In the genomic region with DNA sequence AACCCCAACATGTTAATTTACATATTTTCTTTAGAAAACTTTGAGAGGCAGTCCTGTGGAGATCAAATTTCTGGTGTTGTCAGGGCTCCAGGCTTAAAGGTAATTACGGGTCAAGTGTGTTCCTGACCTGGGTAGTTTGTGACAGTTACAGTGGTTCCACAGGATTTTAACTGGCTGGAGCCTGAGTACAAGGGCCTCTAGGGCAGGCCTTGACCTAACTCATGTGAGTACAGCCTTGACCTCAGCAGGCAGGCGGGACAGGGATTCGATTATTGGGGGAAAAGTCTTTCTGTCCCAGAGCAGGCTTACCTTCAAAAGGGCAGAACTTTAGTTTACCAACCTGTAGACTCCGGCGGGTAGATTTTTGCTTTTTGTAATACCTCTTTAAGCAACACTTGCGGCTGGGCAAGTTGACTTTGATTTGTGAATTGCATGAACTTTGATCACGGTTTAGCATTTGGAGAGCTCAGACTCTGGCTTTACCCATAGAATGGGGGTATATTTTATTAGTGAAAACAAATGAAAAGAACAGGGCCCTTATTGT, we compare ENCODE assay signal across 1 cellular context.
TF ChIP-seq lines count a peak whose summit lies in the region.

No MANE protein-coding gene starts in this region.

TF ChIP-seq in GM23338, 12 proteins besides CTCF, POLR2A, EP300 and RAD21 (continued from another document):
- TF ChIP-seq, protein P1, sequence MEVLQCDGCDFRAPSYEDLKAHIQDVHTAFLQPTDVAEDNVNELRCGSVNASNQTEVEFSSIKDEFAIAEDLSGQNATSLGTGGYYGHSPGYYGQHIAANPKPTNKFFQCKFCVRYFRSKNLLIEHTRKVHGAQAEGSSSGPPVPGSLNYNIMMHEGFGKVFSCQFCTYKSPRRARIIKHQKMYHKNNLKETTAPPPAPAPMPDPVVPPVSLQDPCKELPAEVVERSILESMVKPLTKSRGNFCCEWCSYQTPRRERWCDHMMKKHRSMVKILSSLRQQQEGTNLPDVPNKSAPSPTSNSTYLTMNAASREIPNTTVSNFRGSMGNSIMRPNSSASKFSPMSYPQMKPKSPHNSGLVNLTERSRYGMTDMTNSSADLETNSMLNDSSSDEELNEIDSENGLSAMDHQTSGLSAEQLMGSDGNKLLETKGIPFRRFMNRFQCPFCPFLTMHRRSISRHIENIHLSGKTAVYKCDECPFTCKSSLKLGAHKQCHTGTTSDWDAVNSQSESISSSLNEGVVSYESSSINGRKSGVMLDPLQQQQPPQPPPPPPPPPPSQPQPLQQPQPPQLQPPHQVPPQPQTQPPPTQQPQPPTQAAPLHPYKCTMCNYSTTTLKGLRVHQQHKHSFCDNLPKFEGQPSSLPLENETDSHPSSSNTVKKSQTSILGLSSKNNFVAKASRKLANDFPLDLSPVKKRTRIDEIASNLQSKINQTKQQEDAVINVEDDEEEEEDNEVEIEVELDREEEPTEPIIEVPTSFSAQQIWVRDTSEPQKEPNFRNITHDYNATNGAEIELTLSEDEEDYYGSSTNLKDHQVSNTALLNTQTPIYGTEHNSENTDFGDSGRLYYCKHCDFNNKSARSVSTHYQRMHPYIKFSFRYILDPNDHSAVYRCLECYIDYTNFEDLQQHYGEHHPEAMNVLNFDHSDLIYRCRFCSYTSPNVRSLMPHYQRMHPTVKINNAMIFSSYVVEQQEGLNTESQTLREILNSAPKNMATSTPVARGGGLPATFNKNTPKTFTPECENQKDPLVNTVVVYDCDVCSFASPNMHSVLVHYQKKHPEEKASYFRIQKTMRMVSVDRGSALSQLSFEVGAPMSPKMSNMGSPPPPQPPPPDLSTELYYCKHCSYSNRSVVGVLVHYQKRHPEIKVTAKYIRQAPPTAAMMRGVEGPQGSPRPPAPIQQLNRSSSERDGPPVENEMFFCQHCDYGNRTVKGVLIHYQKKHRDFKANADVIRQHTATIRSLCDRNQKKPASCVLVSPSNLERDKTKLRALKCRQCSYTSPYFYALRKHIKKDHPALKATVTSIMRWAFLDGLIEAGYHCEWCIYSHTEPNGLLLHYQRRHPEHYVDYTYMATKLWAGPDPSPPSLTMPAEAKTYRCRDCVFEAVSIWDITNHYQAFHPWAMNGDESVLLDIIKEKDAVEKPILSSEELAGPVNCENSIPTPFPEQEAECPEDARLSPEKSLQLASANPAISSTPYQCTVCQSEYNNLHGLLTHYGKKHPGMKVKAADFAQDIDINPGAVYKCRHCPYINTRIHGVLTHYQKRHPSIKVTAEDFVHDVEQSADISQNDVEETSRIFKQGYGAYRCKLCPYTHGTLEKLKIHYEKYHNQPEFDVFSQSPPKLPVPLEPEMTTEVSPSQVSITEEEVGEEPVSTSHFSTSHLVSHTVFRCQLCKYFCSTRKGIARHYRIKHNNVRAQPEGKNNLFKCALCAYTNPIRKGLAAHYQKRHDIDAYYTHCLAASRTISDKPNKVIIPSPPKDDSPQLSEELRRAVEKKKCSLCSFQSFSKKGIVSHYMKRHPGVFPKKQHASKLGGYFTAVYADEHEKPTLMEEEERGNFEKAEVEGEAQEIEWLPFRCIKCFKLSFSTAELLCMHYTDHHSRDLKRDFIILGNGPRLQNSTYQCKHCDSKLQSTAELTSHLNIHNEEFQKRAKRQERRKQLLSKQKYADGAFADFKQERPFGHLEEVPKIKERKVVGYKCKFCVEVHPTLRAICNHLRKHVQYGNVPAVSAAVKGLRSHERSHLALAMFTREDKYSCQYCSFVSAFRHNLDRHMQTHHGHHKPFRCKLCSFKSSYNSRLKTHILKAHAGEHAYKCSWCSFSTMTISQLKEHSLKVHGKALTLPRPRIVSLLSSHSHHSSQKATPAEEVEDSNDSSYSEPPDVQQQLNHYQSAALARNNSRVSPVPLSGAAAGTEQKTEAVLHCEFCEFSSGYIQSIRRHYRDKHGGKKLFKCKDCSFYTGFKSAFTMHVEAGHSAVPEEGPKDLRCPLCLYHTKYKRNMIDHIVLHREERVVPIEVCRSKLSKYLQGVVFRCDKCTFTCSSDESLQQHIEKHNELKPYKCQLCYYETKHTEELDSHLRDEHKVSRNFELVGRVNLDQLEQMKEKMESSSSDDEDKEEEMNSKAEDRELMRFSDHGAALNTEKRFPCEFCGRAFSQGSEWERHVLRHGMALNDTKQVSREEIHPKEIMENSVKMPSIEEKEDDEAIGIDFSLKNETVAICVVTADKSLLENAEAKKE (CRISPR knock-in tag; IDR thresholded peaks at IDR 0.05), result no peak
- TF ChIP-seq JUNB (IDR thresholded peaks at IDR 0.05; ENCODE audit: unreplicated experiment), result no peak
TF ChIP-seq in GM23338: peak in this region for 0.
